8 cellular contexts compared by ENCODE assay signal in genomic region chr4:2570551-2571222, GRCh38. TPM values are rescaled to one million over a fixed set of nuclear protein-coding genes. Genes with fewer than 3 reads are reported as not detected.
DNase-seq lines count a peak whose midpoint lies in the region; ATAC-seq and TF ChIP-seq lines count a peak whose summit lies in the region.

No MANE protein-coding gene starts in this region.

- no peak overlapping the region for H3K27ac ChIP-seq in trophoblast cell (ENCODE audit: low read depth, low read length)
- H3K27ac ChIP-seq in PC-3 (ENCODE audit: low read length) = no peak overlapping the region

- H3K4me3 ChIP-seq in trophoblast cell (ENCODE audit: low read depth, low read length) = no peak overlapping the region
- H3K4me3 ChIP-seq in PC-3 (ENCODE audit: low read length) = no peak overlapping the region

- no TSS peak for BruUV-seq in PC-3 (replicated peaks; lab: Mats Ljungman, UMichigan)

- peaks cover 0 to 2% of the 10 kb centered on the region in 2 experiments for H3K36me3 ChIP-seq in trophoblast cell (ENCODE audit: control insufficient read depth in 1 of 2, insufficient read depth in 2 of 2, low read length in 2 of 2)
- H3K36me3 ChIP-seq in PC-3 (ENCODE audit: low read depth, low read length) = no peaks in the 10 kb centered on the region

- H3K4me1 ChIP-seq in trophoblast cell (ENCODE audit: control insufficient read depth in 1 of 2, insufficient read depth in 2 of 2, low read length in 2 of 2) (peaks cover 0 to 3% of the 10 kb centered on the region in 2 experiments), PC-3 (ENCODE audit: insufficient read depth, low read length) (no peaks in the 10 kb centered on the region)

- H3K27me3 ChIP-seq in trophoblast cell (ENCODE audit: insufficient read depth, low read length) (no peaks in the 10 kb centered on the region), PC-3 (ENCODE audit: low read length) (no peaks in the 10 kb centered on the region)

- H3K4ac ChIP-seq in trophoblast cell (ENCODE audit: low read depth, low read length) = peak overlapping the region; percentile 61

- no peaks in the 10 kb centered on the region for H3F3A ChIP-seq in PC-3 (ENCODE audit: low read length, unreplicated experiment)

- no peak overlapping the region for H4K91ac ChIP-seq in trophoblast cell (ENCODE audit: low read depth, low read length)

- TF ChIP-seq CTCF in PC-3 (conservative IDR thresholded peaks at IDR 0.05; ENCODE audit: low read depth, low read length) = no peak

- CTCF ChIA-PET in PC-3 (lab: Charles Lee) = no interaction called here

- H3K9me2 ChIP-seq in PC-3 (replicated peaks; ENCODE audit: low read length) = no peaks in the 10 kb centered on the region

- H3K79me2 ChIP-seq in trophoblast cell (ENCODE audit: control insufficient read depth, insufficient read depth, low read length, poor library complexity) (peaks cover 12% of the 10 kb centered on the region), PC-3 (ENCODE audit: low read length) (peaks cover 93% of the 10 kb centered on the region)

- no peak overlapping the region for H2BK5ac ChIP-seq in trophoblast cell (ENCODE audit: low read depth, low read length, poor library complexity)

- no peak overlapping the region for H3K9ac ChIP-seq in trophoblast cell (ENCODE audit: low read length)
- no peak overlapping the region for H3K9ac ChIP-seq in PC-3 (ENCODE audit: low read length)

- H4K8ac ChIP-seq in trophoblast cell (ENCODE audit: low read depth, low read length) = no peak overlapping the region

- H3K23ac ChIP-seq in trophoblast cell (ENCODE audit: low read length) = no peak overlapping the region

- POLR2A ChIA-PET in PC-3 (lab: Charles Lee; ENCODE audit: unreplicated experiment) = no interaction called here

- no peaks in the 10 kb centered on the region for H3K79me1 ChIP-seq in trophoblast cell (ENCODE audit: low read length)

- ATAC-seq in GM19025 (IDR thresholded peaks at IDR 0.05; ENCODE audit: low read depth, unreplicated experiment) = peak; percentile 81
- peak; percentile 90 for ATAC-seq in HG03354 (IDR thresholded peaks at IDR 0.05; ENCODE audit: poor library complexity, severe bottlenecking, unreplicated experiment)
- no peak for ATAC-seq in GM21526 (IDR thresholded peaks at IDR 0.05; ENCODE audit: low FRiP score, unreplicated experiment)
- ATAC-seq in PC-3 = no peak
- no peak for ATAC-seq in GM18867 (IDR thresholded peaks at IDR 0.05; ENCODE audit: unreplicated experiment)

- peaks cover 16% of the 10 kb centered on the region; the same call in 1 of the 2 replicates for H4K20me1 ChIP-seq in PC-3 (ENCODE audit: low read length)

- peak; percentile 48 for DNase-seq in activated naive CD4-positive, alpha-beta T cell treated with Interleukin-2 at 50 U/mL for 16 hours
- DNase-seq in trophoblast cell (no peak), NCI-H1694 (lab: John Stamatoyannopoulos, UW) (no peak), PC-3 (no peak)

- no peak overlapping the region for H3K4me2 ChIP-seq in trophoblast cell (ENCODE audit: low read length)
- no peak overlapping the region for H3K4me2 ChIP-seq in PC-3 (ENCODE audit: low read length)

- intact Hi-C loops in PC-3 (cut with micrococcal nuclease) = no loop called here

- H3K14ac ChIP-seq in trophoblast cell (ENCODE audit: low read length) = no peak overlapping the region

- no peak overlapping the region for H2AK5ac ChIP-seq in trophoblast cell (ENCODE audit: low read length)

- no peak overlapping the region for H2BK12ac ChIP-seq in trophoblast cell (ENCODE audit: low read length)

- H4K12ac ChIP-seq in trophoblast cell (ENCODE audit: low read depth, low read length) = no peak overlapping the region

- H2AFZ ChIP-seq in trophoblast cell (ENCODE audit: insufficient read depth, low read length, poor library complexity) (no peak overlapping the region), PC-3 (ENCODE audit: low read length) (no peak overlapping the region)

- WGBS in trophoblast cell (ENCODE audit: extremely low coverage, insufficient coverage, insufficient read length) = no CpG with 5 or more reads among the region's 11 CpGs

- no peak overlapping the region for H2BK120ac ChIP-seq in trophoblast cell (ENCODE audit: insufficient read depth, low read length, poor library complexity)

- H3K9me3 ChIP-seq in trophoblast cell (ENCODE audit: insufficient read depth, low read depth, low read length) (peaks cover 3% of the 10 kb centered on the region), PC-3 (ENCODE audit: low read length) (no peaks in the 10 kb centered on the region)

- H3K18ac ChIP-seq in trophoblast cell (ENCODE audit: low read length) = no peak overlapping the region

RNA-seq across cellular contexts. Expression of gene FAM193A, which starts 34.2 kb away (rescaled TPM):
- polyA plus RNA-seq in trophoblast cell (2013) = 12.4 and 13.0 TPM in 2 replicates
- 13.6 and 21.5 TPM in 2 replicates for total RNA-seq in PC-3 (2014; rRNA removed)

Comparison
In these comparisons a context has a peak if more than half of its experiments do, and no peak if none do; other contexts are left out.
1. ATAC-seq: peak in GM19025 (single experiment) and HG03354 (single experiment); none in GM21526 (single experiment), PC-3 (single experiment) and GM18867 (single experiment).